Comparison of ENCODE assay signal across 9 cellular contexts in the genomic region with DNA sequence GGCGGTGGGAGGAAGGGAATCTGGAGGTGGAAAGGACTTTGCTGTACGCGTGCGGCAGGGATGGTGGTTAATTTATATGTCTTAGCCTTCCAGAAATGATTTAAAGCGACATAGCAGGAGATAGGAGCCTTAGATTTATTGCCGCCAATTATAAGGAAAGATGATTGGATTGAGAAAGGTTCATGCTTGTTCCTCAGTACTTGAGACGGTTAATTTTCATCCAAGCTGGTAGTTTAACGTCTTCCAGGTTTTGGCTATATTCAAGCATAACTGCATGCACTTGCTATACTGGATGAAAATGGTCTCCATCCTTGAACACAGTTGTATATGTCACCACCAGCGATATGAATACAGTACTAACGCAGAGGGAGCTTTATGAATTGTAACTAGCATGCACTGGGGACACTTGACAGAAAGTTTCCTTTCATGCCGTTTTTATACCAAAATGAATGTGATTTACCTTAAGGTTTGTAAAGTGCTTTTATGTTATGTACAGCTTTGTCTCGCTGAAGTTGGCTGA. TPM values are rescaled to one million over a fixed set of nuclear protein-coding genes. Genes with fewer than 3 reads are reported as not detected.
DNase-seq lines count a peak whose midpoint lies in the region; ATAC-seq, FAIRE-seq and TF ChIP-seq lines count a peak whose summit lies in the region.
"Had no signal": no experiment of that assay in that cellular context is flagged by ENCODE, and none has a peak within 500 bp of the region (broad histone marks: within the 10 kb centered on the region; RNA-seq: fewer than 3 reads in every experiment).

No MANE protein-coding gene starts in this region.

- H4K20me1 ChIP-seq in DND-41 (ENCODE audit: insufficient read depth, low read length) (no peaks in the 10 kb centered on the region), PC-3 (ENCODE audit: low read length) (no peaks in the 10 kb centered on the region)

- peaks cover 17% of the 10 kb centered on the region for H3K79me2 ChIP-seq in DND-41 (ENCODE audit: insufficient read depth, low read length)
- H3K79me2 ChIP-seq in PC-3 (ENCODE audit: low read length): peaks cover 17% of the 10 kb centered on the region

- no peaks in the 10 kb centered on the region for H3K9me2 ChIP-seq in PC-3 (replicated peaks; ENCODE audit: low read length)

- ATAC-seq in DND-41 (ENCODE audit: insufficient read depth, low read depth) (no peak), PC-3 (no peak), pancreas (no peak), GM18498 (IDR thresholded peaks at IDR 0.05; ENCODE audit: unreplicated experiment) (no peak)

- H3F3A ChIP-seq in PC-3 (ENCODE audit: low read length, unreplicated experiment): peaks cover 3% of the 10 kb centered on the region

- in situ Hi-C loops in KBM-7 (cut with MboI; ENCODE audit: low pct_unique_long_range_greater_than_20kb, low sequenced_read_pairs): no loop called here

- CTCF ChIA-PET in PC-3 (lab: Charles Lee): interaction anchor here (0.8 kb wide), 1 partner anchor 23 kb away, joined by 4 read pairs; no protein-coding TSS in a partner anchor

- H3K4me2 ChIP-seq in DND-41 (ENCODE audit: insufficient read depth, low read length) (peak overlapping the region; percentile 81), PC-3 (ENCODE audit: low read length) (peak overlapping the region; percentile 93)

- H3K4me3 ChIP-seq in DND-41 (ENCODE audit: low read depth in 1 of 2, low read length in 2 of 2) (peak overlapping the region; percentile 63 to 77), PC-3 (ENCODE audit: low read length) (peak overlapping the region; percentile 90), epithelial cell of esophagus (ENCODE audit: low read length) (peak overlapping the region; percentile 87), pancreas (peak overlapping the region; percentile 71 to 83 (median 77))

- DNase-seq in DND-41 (no peak), PC-3 (no peak), epithelial cell of esophagus (ENCODE audit: low read depth) (no peak), pancreas (no peak), KBM-7 (no peak), foreskin melanocyte (no peak)
- no peak for DNase-seq in activated CD8-positive, alpha-beta memory T cell treated with anti-CD3 and anti-CD28 coated beads for 24 hours

- intact Hi-C loops in PC-3 (cut with micrococcal nuclease) (no loop called here), pancreas (cut with DNase I) (no loop called here)

- TSS peak; percentile 76 for BruUV-seq in PC-3 (replicated peaks; lab: Mats Ljungman, UMichigan)

- H3K9me3 ChIP-seq in DND-41 (ENCODE audit: insufficient read depth, low read length, severe bottlenecking) (no peaks in the 10 kb centered on the region), PC-3 (ENCODE audit: low read length) (no peaks in the 10 kb centered on the region), pancreas (no peaks in the 10 kb centered on the region)

- TF ChIP-seq CTCF in DND-41 (IDR thresholded peaks at IDR 0.05; ENCODE audit: borderline replicate concordance, extremely low read depth, low read length, poor library complexity, severe bottlenecking): no peak
- no peak for TF ChIP-seq CTCF in PC-3 (conservative IDR thresholded peaks at IDR 0.05; ENCODE audit: low read depth, low read length)
- TF ChIP-seq CTCF in epithelial cell of esophagus (IDR thresholded peaks at IDR 0.05; ENCODE audit: insufficient read depth, low read depth, low read length, missing control alignments): no peak
- TF ChIP-seq CTCF in pancreas (IDR thresholded peaks at IDR 0.05): no peak

- no peak for FAIRE-seq in pancreas (lab: Jason Lieb, UNC)
- FAIRE-seq: colon had no signal

- 5 to 7% methylated on average over 12 of the region's 12 CpGs for WGBS in pancreas, 2 donors

- POLR2A ChIA-PET in PC-3 (lab: Charles Lee; ENCODE audit: unreplicated experiment): interaction anchor here (1.0 kb wide), 1 partner anchor 10 kb away, joined by 3 read pairs; no protein-coding TSS in a partner anchor

- H3K27ac ChIP-seq in DND-41 (ENCODE audit: low read length): peak overlapping the region; percentile 84
- H3K27ac ChIP-seq in PC-3 (ENCODE audit: low read length): peak overlapping the region; percentile 58
- H3K27ac ChIP-seq in pancreas: peak overlapping the region; percentile 56 to 87 (median 81)

- H3K9ac ChIP-seq in DND-41 (ENCODE audit: low read depth, low read length) (peak overlapping the region; percentile 82), PC-3 (ENCODE audit: low read length) (peak overlapping the region; percentile 94)

- H3K4me1 ChIP-seq in DND-41 (ENCODE audit: insufficient read depth, low read length) (peaks cover 31% of the 10 kb centered on the region), PC-3 (ENCODE audit: insufficient read depth, low read length) (peaks cover 18% of the 10 kb centered on the region), pancreas (peaks cover 6 to 13% (median 7%) of the 10 kb centered on the region in 3 donors)

- H2AFZ ChIP-seq in DND-41 (ENCODE audit: low read depth, low read length) (peak overlapping the region; percentile 88), PC-3 (ENCODE audit: low read length) (peak overlapping the region; percentile 85)

- H3K36me3 ChIP-seq in DND-41 (ENCODE audit: insufficient read depth, low read length) (peaks cover 16% of the 10 kb centered on the region; the same call in 1 of the 2 replicates), PC-3 (ENCODE audit: low read depth, low read length) (peaks cover 3% of the 10 kb centered on the region; the same call in 1 of the 2 replicates), pancreas (peaks cover 0 to 4% (median 0%) of the 10 kb centered on the region in 3 donors)

- H3K27me3 ChIP-seq in DND-41 (ENCODE audit: insufficient read depth, low read length, poor library complexity) (no peaks in the 10 kb centered on the region), PC-3 (ENCODE audit: low read length) (no peaks in the 10 kb centered on the region), pancreas (no peaks in the 10 kb centered on the region)

RNA-seq across cellular contexts. Expression of a gene that starts 0.6 kb away (rescaled TPM):
- total RNA-seq in PC-3 (2014; rRNA removed) (2.4 and 3.9 TPM in 2 replicates), pancreas (1 to 10 TPM; 2.0 to 3.5 (median 2.4) TPM)
- polyA plus RNA-seq in pancreas: 1 to 10 TPM; 1.1 to 2.3 TPM

RNA-seq across cellular contexts. Expression of a gene that starts 8.1 kb away (rescaled TPM):
- total RNA-seq in PC-3 (2014; rRNA removed) (70.2 and 84.9 TPM in 2 replicates), pancreas (10 to 100 TPM; 32.6 to 83.2 (median 52.4) TPM)
- 10 to 100 TPM; 21.2 to 26.6 TPM for polyA plus RNA-seq in pancreas

RNA-seq across cellular contexts. Expression of a gene that starts 18.4 kb away (rescaled TPM):
- total RNA-seq in PC-3 (2014; rRNA removed): not detected in 2 replicates
- not detected for total RNA-seq in pancreas
- not detected for polyA plus RNA-seq in pancreas

RNA-seq across cellular contexts. Expression of a gene that starts 41.5 kb away (rescaled TPM):
- not detected in 2 replicates for total RNA-seq in PC-3 (2014; rRNA removed)
- total RNA-seq in pancreas: under 1 TPM; 0.08 to 0.95 (median 0.38) TPM
- under 1 TPM in 1 of 2 donors, not detected in 1; 0.19 TPM for polyA plus RNA-seq in pancreas
